Comparison of ENCODE assay signal across 1 cellular context in genomic region chr20:53598140-53599038, GRCh38.
TF ChIP-seq lines count a peak whose summit lies in the region.

No MANE protein-coding gene starts in this region.

TF ChIP-seq in HepG2, 621 proteins besides CTCF, POLR2A, EP300 and RAD21:
- TF ChIP-seq ZNF609 (CRISPR knock-in tag; IDR thresholded peaks at IDR 0.05; ENCODE audit: borderline replicate concordance) (no peak), ZNF775 (CRISPR knock-in tag; IDR thresholded peaks at IDR 0.05; ENCODE audit: borderline replicate concordance) (no peak), ZBTB43 (CRISPR knock-in tag; conservative IDR thresholded peaks at IDR 0.05) (no peak), ZNF160 (CRISPR knock-in tag; IDR thresholded peaks at IDR 0.05) (no peak), ZNF777 (CRISPR knock-in tag; IDR thresholded peaks at IDR 0.05) (no peak), ZNF597 (CRISPR knock-in tag; IDR thresholded peaks at IDR 0.05) (no peak), GATAD2A (CRISPR knock-in tag; IDR thresholded peaks at IDR 0.05) (no peak), ZNF737 (CRISPR knock-in tag; IDR thresholded peaks at IDR 0.05; ENCODE audit: borderline replicate concordance) (0 out of 2 replicates have a peak, but pooled peaks have one; percentile 30), BCL6 (CRISPR knock-in tag; IDR thresholded peaks at IDR 0.05) (no peak), ZNF382 (CRISPR knock-in tag; IDR thresholded peaks at IDR 0.05; ENCODE audit: borderline replicate concordance) (no peak), PRDM10 (CRISPR knock-in tag; IDR thresholded peaks at IDR 0.05; ENCODE audit: low read depth) (no peak), ZNF432 (CRISPR knock-in tag; IDR thresholded peaks at IDR 0.05; ENCODE audit: borderline replicate concordance) (0 out of 2 replicates have a peak, but pooled peaks have one; percentile 25), AHDC1 (CRISPR knock-in tag; IDR thresholded peaks at IDR 0.05; ENCODE audit: borderline replicate concordance) (no peak), SOX13 (IDR thresholded peaks at IDR 0.05) (no peak), SOX13 (CRISPR knock-in tag; conservative IDR thresholded peaks at IDR 0.05 in 1 of 2, IDR thresholded peaks at IDR 0.05 in 1 of 2) (peak in 1 of 2 experiments; percentile 34; a peak in 1 of 4 replicates), POLR2AphosphoS2 (IDR thresholded peaks at IDR 0.05; ENCODE audit: low read depth, low read length) (no peak), DNMT1 (CRISPR knock-in tag; IDR thresholded peaks at IDR 0.05) (no peak), ZNF678 (CRISPR knock-in tag; IDR thresholded peaks at IDR 0.05) (no peak), FOXJ3 (CRISPR knock-in tag; IDR thresholded peaks at IDR 0.05; ENCODE audit: borderline replicate concordance) (no peak), MLX (CRISPR knock-in tag; IDR thresholded peaks at IDR 0.05) (no peak), NONO (IDR thresholded peaks at IDR 0.05) (no peak), NONO (CRISPR knock-in tag; conservative IDR thresholded peaks at IDR 0.05) (no peak), PRMT3 (CRISPR knock-in tag; IDR thresholded peaks at IDR 0.05; ENCODE audit: borderline replicate concordance, low read depth) (no peak), ADNP (CRISPR knock-in tag; IDR thresholded peaks at IDR 0.05) (no peak), ZNF788 (CRISPR knock-in tag; IDR thresholded peaks at IDR 0.05; ENCODE audit: borderline replicate concordance) (no peak), ZNF790 (CRISPR knock-in tag; IDR thresholded peaks at IDR 0.05; ENCODE audit: borderline replicate concordance) (no peak)
